Comparison of ENCODE assay signal across 18 cellular contexts in the genomic region with DNA sequence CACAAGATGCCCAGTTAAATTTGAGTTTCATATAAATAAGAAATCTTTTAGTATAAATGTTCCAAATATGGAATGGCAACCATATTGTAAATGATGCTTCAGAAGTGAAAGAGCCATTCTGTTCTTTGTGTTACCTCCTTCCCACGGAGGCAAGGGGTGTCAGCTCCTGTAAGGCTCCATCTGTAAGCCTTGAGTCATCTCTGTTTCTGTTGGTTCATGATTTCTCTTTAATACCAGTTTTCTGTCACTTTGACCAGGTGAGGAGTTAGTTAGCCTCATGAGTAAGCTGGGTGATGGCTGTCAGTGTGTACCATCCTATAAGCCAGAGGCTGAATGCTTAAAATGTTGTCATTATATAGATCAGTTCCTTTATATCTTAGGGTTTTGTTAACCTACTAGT.
DNase-seq lines count a peak whose midpoint lies in the region; ATAC-seq and TF ChIP-seq lines count a peak whose summit lies in the region.
"Had no signal": no experiment of that assay in that cellular context is flagged by ENCODE, and none has a peak within 500 bp of the region (broad histone marks: within the 10 kb centered on the region; RNA-seq: fewer than 3 reads in every experiment).

No MANE protein-coding gene starts in this region.

- H2BK5ac ChIP-seq in trophoblast cell (ENCODE audit: low read depth, low read length, poor library complexity) = no peak overlapping the region

- CTCF ChIA-PET in activated CD4-positive, alpha-beta T cell treated with anti-CD3 and anti-CD28 coated beads for 36 hours (lab: Charles Lee) = interaction anchor here (1.3 to 2.1 kb wide), 3 partner anchors 15 to 49 kb away, joined by 3 to 5 read pairs (median 4); no protein-coding TSS in a partner anchor
- CTCF ChIA-PET in CD8-positive, alpha-beta memory T cell (lab: Charles Lee) = no interaction called here

- POLR2A ChIA-PET in activated CD4-positive, alpha-beta T cell treated with anti-CD3 and anti-CD28 coated beads for 36 hours (lab: Charles Lee) = interaction anchor here (0.7 to 1.2 kb wide), 2 partner anchors 41 to 110 kb away, joined by 3 read pairs; no protein-coding TSS in a partner anchor
- POLR2A ChIA-PET in CD8-positive, alpha-beta memory T cell (lab: Charles Lee) = no interaction called here

- H4K8ac ChIP-seq in trophoblast cell (ENCODE audit: low read depth, low read length) = no peak overlapping the region

- no peaks in the 10 kb centered on the region for H3K79me2 ChIP-seq in trophoblast cell (ENCODE audit: control insufficient read depth, insufficient read depth, low read length, poor library complexity)

- no peaks in the 10 kb centered on the region for H3K9me3 ChIP-seq in trophoblast cell (ENCODE audit: insufficient read depth, low read depth, low read length)
- H3K9me3 ChIP-seq in CD8-positive, alpha-beta memory T cell (ENCODE audit: low read length) = no peaks in the 10 kb centered on the region
- H3K9me3 ChIP-seq: Peyer's patch had no signal

- H2AFZ ChIP-seq in trophoblast cell (ENCODE audit: insufficient read depth, low read length, poor library complexity) = no peak overlapping the region

- ATAC-seq in activated CD4-positive, alpha-beta T cell treated with anti-CD3 and anti-CD28 coated beads for 36 hours = peak; percentile 86
- peak; percentile 58 for ATAC-seq in stimulated activated naive CD8-positive, alpha-beta T cell treated with anti-CD3 and anti-CD28 coated beads, Interleukin-15, Interleukin-2, amounts not matched to agents 100 U/mL and 50 U/mL, for 24 hours
- no peak for ATAC-seq in stimulated activated naive CD8-positive, alpha-beta T cell treated with anti-CD3 and anti-CD28 coated beads, Interleukin-15, amount 100 ng/mL, for 72 hours
- peak; percentile 64 for ATAC-seq in foreskin keratinocyte

- H3K18ac ChIP-seq in trophoblast cell (ENCODE audit: low read length) = no peak overlapping the region

- H2BK120ac ChIP-seq in trophoblast cell (ENCODE audit: insufficient read depth, low read length, poor library complexity) = no peak overlapping the region

- no peaks in the 10 kb centered on the region for H3K36me3 ChIP-seq in trophoblast cell (ENCODE audit: control insufficient read depth in 1 of 2, insufficient read depth in 2 of 2, low read length in 2 of 2)
- no peaks in the 10 kb centered on the region for H3K36me3 ChIP-seq in CD8-positive, alpha-beta memory T cell (ENCODE audit: insufficient read depth, low read length)
- H3K36me3 ChIP-seq: Peyer's patch had no signal

- peaks cover 2% of the 10 kb centered on the region for H3K4me1 Mint-ChIP-seq in activated CD4-positive, alpha-beta T cell treated with anti-CD3 and anti-CD28 coated beads for 36 hours
- H3K4me1 Mint-ChIP-seq in stimulated activated naive CD8-positive, alpha-beta T cell treated with anti-CD3 and anti-CD28 coated beads, Interleukin-15, amount 100 ng/mL, for 72 hours = peaks cover under 1% of the 10 kb centered on the region
- H3K4me1 Mint-ChIP-seq in CD8-positive, alpha-beta memory T cell = no peaks in the 10 kb centered on the region

- no peak overlapping the region for H3K4ac ChIP-seq in trophoblast cell (ENCODE audit: low read depth, low read length)

- no peaks in the 10 kb centered on the region for H3K79me1 ChIP-seq in trophoblast cell (ENCODE audit: low read length)

- no peak overlapping the region for H4K12ac ChIP-seq in trophoblast cell (ENCODE audit: low read depth, low read length)

- no peak overlapping the region for H3K9ac ChIP-seq in trophoblast cell (ENCODE audit: low read length)

- no peak overlapping the region for H3K23ac ChIP-seq in trophoblast cell (ENCODE audit: low read length)

- peaks cover 34% of the 10 kb centered on the region for H3K27me3 Mint-ChIP-seq in activated CD4-positive, alpha-beta T cell treated with anti-CD3 and anti-CD28 coated beads for 36 hours
- peaks cover 62% of the 10 kb centered on the region for H3K27me3 Mint-ChIP-seq in stimulated activated naive CD8-positive, alpha-beta T cell treated with anti-CD3 and anti-CD28 coated beads, Interleukin-15, amount 100 ng/mL, for 72 hours
- peaks cover 30 to 63% of the 10 kb centered on the region in 2 donors for H3K27me3 Mint-ChIP-seq in CD8-positive, alpha-beta memory T cell

- no peak overlapping the region for H3K14ac ChIP-seq in trophoblast cell (ENCODE audit: low read length)

- no peak overlapping the region for H3K4me2 ChIP-seq in trophoblast cell (ENCODE audit: low read length)

- TF ChIP-seq CTCF in foreskin keratinocyte (conservative IDR thresholded peaks at IDR 0.05) = no peak

- H3K4me3 Mint-ChIP-seq in activated CD4-positive, alpha-beta T cell treated with anti-CD3 and anti-CD28 coated beads for 36 hours = no peak overlapping the region
- H3K4me3 Mint-ChIP-seq in stimulated activated naive CD8-positive, alpha-beta T cell treated with anti-CD3 and anti-CD28 coated beads, Interleukin-15, amount 100 ng/mL, for 72 hours = no peak overlapping the region
- H3K4me3 Mint-ChIP-seq in CD8-positive, alpha-beta memory T cell = no peak overlapping the region
- H3K4me3 Mint-ChIP-seq: H9 had no signal

- WGBS in trophoblast cell (ENCODE audit: extremely low coverage, insufficient coverage, insufficient read length) = no CpG with 5 or more reads among the region's 1 CpG

- H2AK5ac ChIP-seq in trophoblast cell (ENCODE audit: low read length) = no peak overlapping the region

- H3K27me3 ChIP-seq in foreskin keratinocyte (peaks cover 38% of the 10 kb centered on the region), trophoblast cell (ENCODE audit: insufficient read depth, low read length) (no peaks in the 10 kb centered on the region)
- peaks cover 8% of the 10 kb centered on the region for H3K27me3 ChIP-seq in CD8-positive, alpha-beta memory T cell (ENCODE audit: insufficient read depth, low read length, poor library complexity, severe bottlenecking)
- H3K27me3 ChIP-seq: Peyer's patch had no signal

- no peaks in the 10 kb centered on the region for H3K36me3 Mint-ChIP-seq in activated CD4-positive, alpha-beta T cell treated with anti-CD3 and anti-CD28 coated beads for 36 hours (ENCODE audit: low read depth)
- no peaks in the 10 kb centered on the region for H3K36me3 Mint-ChIP-seq in CD8-positive, alpha-beta memory T cell

- H3K9me3 Mint-ChIP-seq in activated CD4-positive, alpha-beta T cell treated with anti-CD3 and anti-CD28 coated beads for 36 hours (ENCODE audit: low read depth) = no peaks in the 10 kb centered on the region
- H3K9me3 Mint-ChIP-seq in stimulated activated naive CD8-positive, alpha-beta T cell treated with anti-CD3 and anti-CD28 coated beads, Interleukin-15, amount 100 ng/mL, for 72 hours = no peaks in the 10 kb centered on the region
- H3K9me3 Mint-ChIP-seq in CD8-positive, alpha-beta memory T cell = no peaks in the 10 kb centered on the region
- H3K9me3 Mint-ChIP-seq: H9 had no signal

- H3K27ac ChIP-seq in foreskin keratinocyte = no peak overlapping the region
- H3K27ac ChIP-seq in trophoblast cell (ENCODE audit: low read depth, low read length) = no peak overlapping the region
- no peak overlapping the region for H3K27ac ChIP-seq in CD8-positive, alpha-beta memory T cell (ENCODE audit: low read depth, low read length)
- H3K27ac ChIP-seq: Peyer's patch had no signal

- no peak overlapping the region for H4K91ac ChIP-seq in trophoblast cell (ENCODE audit: low read depth, low read length)

- H2BK12ac ChIP-seq in trophoblast cell (ENCODE audit: low read length) = no peak overlapping the region

- no peak overlapping the region for H3K4me3 ChIP-seq in trophoblast cell (ENCODE audit: low read depth, low read length)
- no peak overlapping the region for H3K4me3 ChIP-seq in CD8-positive, alpha-beta memory T cell (ENCODE audit: low read length)
- H3K4me3 ChIP-seq: Peyer's patch had no signal

- intact Hi-C loops in activated CD4-positive, alpha-beta T cell treated with anti-CD3 and anti-CD28 coated beads for 36 hours (cut with DNase I, micrococcal nuclease) = no loop called here

- peak; percentile 19 for DNase-seq in activated CD4-positive, alpha-beta T cell treated with anti-CD3 and anti-CD28 coated beads for 36 hours
- DNase-seq in activated CD4-positive, alpha-beta T cell treated with anti-CD3 and anti-CD28 coated beads, Interleukin-2, amount 50 U/mL, for 4 hours = no peak
- DNase-seq in stimulated activated naive CD8-positive, alpha-beta T cell treated with anti-CD3 and anti-CD28 coated beads, Interleukin-15, Interleukin-2, amounts not matched to agents 100 U/mL and 50 U/mL, for 24 hours = no peak
- DNase-seq in stimulated activated naive CD8-positive, alpha-beta T cell treated with anti-CD3 and anti-CD28 coated beads, Interleukin-15, amount 100 ng/mL, for 72 hours = no peak
- peak; percentile 10 to 29 for DNase-seq in foreskin keratinocyte
- DNase-seq in trophoblast cell = no peak
- DNase-seq in GM03348 (ENCODE audit: low spot score) = no peak
- no peak for DNase-seq in CD8-positive, alpha-beta memory T cell
- DNase-seq: 8988T, C1 segment of cervical spinal cord, DMS153, EL, H9, KBM-7, NCI-H1092, NCI-H345, NCI-H748 treated with DMSO at 0.1 percent for 48 hours, Peyer's patch had no signal

- no peak overlapping the region for H3K27ac Mint-ChIP-seq in activated CD4-positive, alpha-beta T cell treated with anti-CD3 and anti-CD28 coated beads for 36 hours
- no peak overlapping the region for H3K27ac Mint-ChIP-seq in stimulated activated naive CD8-positive, alpha-beta T cell treated with anti-CD3 and anti-CD28 coated beads, Interleukin-15, amount 100 ng/mL, for 72 hours
- H3K27ac Mint-ChIP-seq in CD8-positive, alpha-beta memory T cell = no peak overlapping the region
- H3K27ac Mint-ChIP-seq: H9 had no signal

- H3K4me1 ChIP-seq in foreskin keratinocyte = no peaks in the 10 kb centered on the region
- H3K4me1 ChIP-seq in trophoblast cell (ENCODE audit: control insufficient read depth in 1 of 2, insufficient read depth in 2 of 2, low read length in 2 of 2) = peaks cover 2 to 4% of the 10 kb centered on the region in 2 experiments
- no peaks in the 10 kb centered on the region for H3K4me1 ChIP-seq in CD8-positive, alpha-beta memory T cell (ENCODE audit: insufficient read depth, low read length)
- H3K4me1 ChIP-seq: Peyer's patch had no signal

Comparison
In these comparisons a context has a peak if more than half of its experiments do, and no peak if none do; other contexts are left out.
1. DNase-seq: peak in activated CD4-positive, alpha-beta T cell treated with anti-CD3 and anti-CD28 coated beads for 36 hours (single experiment) and foreskin keratinocyte (2 of 2); none in activated CD4-positive, alpha-beta T cell treated with anti-CD3 and anti-CD28 coated beads, Interleukin-2, amount 50 U/mL, for 4 hours (0 of 2), stimulated activated naive CD8-positive, alpha-beta T cell treated with anti-CD3 and anti-CD28 coated beads, Interleukin-15, Interleukin-2, amounts not matched to agents 100 U/mL and 50 U/mL, for 24 hours (single experiment), stimulated activated naive CD8-positive, alpha-beta T cell treated with anti-CD3 and anti-CD28 coated beads, Interleukin-15, amount 100 ng/mL, for 72 hours (0 of 2), trophoblast cell (0 of 2), GM03348 (single experiment) and CD8-positive, alpha-beta memory T cell (0 of 5).